Comparison of ENCODE assay signal across 8 cellular contexts in genomic region chr16:62041401-62041800, GRCh38. TPM values are rescaled to one million over a fixed set of nuclear protein-coding genes. Genes with fewer than 3 reads are reported as not detected.
DNase-seq lines count a peak whose midpoint lies in the region; ATAC-seq and TF ChIP-seq lines count a peak whose summit lies in the region.

No MANE protein-coding gene starts in this region.

- DNase-seq in BE2C (no peak), H7 (peak; percentile 30), SHP77 treated with DMSO at 0.1 percent for 48 hours (lab: John Stamatoyannopoulos, UW) (peak; percentile 74), islet precursor cell (peak; percentile 69), uterus (no peak), putamen (ENCODE audit: low spot score) (no peak)
- DNase-seq in activated CD4-positive, alpha-beta T cell treated with anti-CD3 and anti-CD28 coated beads, Interleukin-2, amount 50 U/mL, for 1 hour: no peak

- no peak for TF ChIP-seq POLR2A in uterus (IDR thresholded peaks at IDR 0.05)

- H3K4me1 ChIP-seq in BE2C: no peaks in the 10 kb centered on the region
- no peaks in the 10 kb centered on the region for H3K4me1 ChIP-seq in uterus

- intact Hi-C loops in uterus (cut with DNase I; ENCODE audit: low total_unique reads): no loop called here

- H3K4me3 ChIP-seq in BE2C (ENCODE audit: low read depth, low read length): no peak overlapping the region
- H3K4me3 ChIP-seq in H7 (ENCODE audit: insufficient read depth, low read depth, low read length): no peak overlapping the region
- no peak overlapping the region for H3K4me3 ChIP-seq in uterus

- no peaks in the 10 kb centered on the region for H3K9me3 ChIP-seq in BE2C
- H3K9me3 ChIP-seq in uterus: no peaks in the 10 kb centered on the region

- H3K27me3 ChIP-seq in BE2C: peaks cover 6% of the 10 kb centered on the region
- peaks cover 20% of the 10 kb centered on the region for H3K27me3 ChIP-seq in H7 (ENCODE audit: control insufficient read depth, insufficient read depth, low read length)
- peaks cover 0 to 16% of the 10 kb centered on the region in 2 donors for H3K27me3 ChIP-seq in uterus

- TF ChIP-seq CTCF in BE2C (IDR thresholded peaks at IDR 0.05; ENCODE audit: low read depth, low read length): peak; percentile 41
- peak in 2 of 4 experiments; percentile 11 to 13 for TF ChIP-seq CTCF in uterus (IDR thresholded peaks at IDR 0.05)

- ATAC-seq in GM21529 (IDR thresholded peaks at IDR 0.05; ENCODE audit: unreplicated experiment): no peak

- H3K27ac ChIP-seq in uterus: no peak overlapping the region

- H3K36me3 ChIP-seq in BE2C: no peaks in the 10 kb centered on the region
- H3K36me3 ChIP-seq in H7 (replicated peaks; ENCODE audit: control insufficient read depth, insufficient read depth, low read length): no peaks in the 10 kb centered on the region
- no peaks in the 10 kb centered on the region for H3K36me3 ChIP-seq in uterus

RNA-seq across cellular contexts. Expression of gene CDH8, which starts 5.2 kb away (rescaled TPM):
- polyA plus RNA-seq in BE2C (2012; ENCODE audit: insufficient read depth, insufficient read length, low read depth): 0.85 TPM
- total RNA-seq in H7 (2014; rRNA removed; shearing (Covaris generic)): 0.87 and 7.1 TPM in 2 replicates
- total RNA-seq in uterus: 1 to 10 TPM in 2 of 4 donors, not detected in 2; 2.0 to 6.0 TPM

Comparison
In these comparisons a context has a peak if more than half of its experiments do, and no peak if none do; other contexts are left out.
1. DNase-seq: peak in H7 (single experiment), SHP77 treated with DMSO at 0.1 percent for 48 hours (single experiment) and islet precursor cell (single experiment); none in BE2C (single experiment), uterus (0 of 2), putamen (single experiment) and activated CD4-positive, alpha-beta T cell treated with anti-CD3 and anti-CD28 coated beads, Interleukin-2, amount 50 U/mL, for 1 hour (single experiment).